In the genomic region with DNA sequence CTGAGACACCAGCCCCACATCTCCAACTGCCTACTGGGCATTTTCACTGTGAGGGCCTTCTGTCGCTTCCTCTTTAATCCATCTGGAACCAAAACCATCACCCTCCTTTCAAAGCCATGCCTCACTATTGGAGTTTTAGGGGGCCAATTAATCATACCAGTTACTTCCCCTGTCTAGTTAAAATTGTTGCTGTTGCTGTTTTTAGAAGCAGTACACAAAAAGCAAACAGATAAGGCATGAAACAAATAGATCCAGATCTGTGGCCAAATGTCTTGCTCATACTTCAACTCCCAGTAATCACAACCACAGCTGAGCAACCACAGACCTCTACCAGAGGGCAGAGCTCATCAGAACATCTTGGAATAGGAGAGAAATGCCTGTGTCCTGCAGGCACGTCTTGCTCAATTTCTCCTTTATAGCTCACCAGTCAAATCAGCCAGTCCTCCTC, we compare ENCODE assay signal across 11 cellular contexts.
DNase-seq lines count a peak whose midpoint lies in the region; ATAC-seq, FAIRE-seq and TF ChIP-seq lines count a peak whose summit lies in the region.
"Had no signal": no experiment of that assay in that cellular context is flagged by ENCODE, and none has a peak within 500 bp of the region (broad histone marks: within the 10 kb centered on the region; RNA-seq: fewer than 3 reads in every experiment).

No MANE protein-coding gene starts in this region.

- H3K4me1 Mint-ChIP-seq in glutamatergic neuron (ENCODE audit: low read depth, unreplicated experiment) = peaks cover 4% of the 10 kb centered on the region
- H3K4me1 Mint-ChIP-seq in immature natural killer cell = no peaks in the 10 kb centered on the region
- H3K4me1 Mint-ChIP-seq in T-helper 17 cell = no peaks in the 10 kb centered on the region

- no peaks in the 10 kb centered on the region for H3K9me3 Mint-ChIP-seq in glutamatergic neuron (ENCODE audit: unreplicated experiment)
- H3K9me3 Mint-ChIP-seq in immature natural killer cell = no peaks in the 10 kb centered on the region
- H3K9me3 Mint-ChIP-seq: IgD-negative memory B cell had no signal

- H3K9me3 ChIP-seq in T-helper 17 cell (ENCODE audit: control insufficient read depth, low read length, poor library complexity, severe bottlenecking) = no peaks in the 10 kb centered on the region

- intact Hi-C loops in posterior vena cava (cut with DNase I) = loop anchor here in 1 of 2 donors (10.0 kb wide), 1 partner anchor 108 kb away; no protein-coding TSS in a partner anchor

- H3K4me3 Mint-ChIP-seq in glutamatergic neuron (ENCODE audit: unreplicated experiment) (no peak overlapping the region), immature natural killer cell (no peak overlapping the region), T-helper 17 cell (no peak overlapping the region)
- H3K4me3 Mint-ChIP-seq: IgD-negative memory B cell; T-helper 1 cell treated with Interleukin-12 subunit alpha and Interleukin-12 subunit beta and Interleukin-4 antibody, amounts not matched to agents 30 μg/mL and 1 μg/mL, for 36 hours had no signal

- H3K36me3 Mint-ChIP-seq in glutamatergic neuron (ENCODE audit: unreplicated experiment) (no peaks in the 10 kb centered on the region), immature natural killer cell (no peaks in the 10 kb centered on the region), T-helper 17 cell (ENCODE audit: low read depth) (no peaks in the 10 kb centered on the region)
- H3K36me3 Mint-ChIP-seq: IgD-negative memory B cell had no signal

- DNase-seq in EL (peak; percentile 88), RCC 7860 (ENCODE audit: low spot score) (peak; percentile 56), fibroblast of peridontal ligament (ENCODE audit: extremely low read depth) (peak; percentile 97), posterior vena cava (ENCODE audit: low spot score) (peak; percentile 67), glutamatergic neuron (no peak), immature natural killer cell (no peak), T-helper 17 cell (no peak)
- DNase-seq: DND-41 had no signal

- H3K27me3 Mint-ChIP-seq in glutamatergic neuron (ENCODE audit: unreplicated experiment) (no peaks in the 10 kb centered on the region), immature natural killer cell (ENCODE audit: low read depth in 3 of 3) (peaks cover 0 to 3% (median 2%) of the 10 kb centered on the region in 3 donors), T-helper 17 cell (no peaks in the 10 kb centered on the region)
- H3K27me3 Mint-ChIP-seq: IgD-negative memory B cell had no signal

- H3K27ac Mint-ChIP-seq in glutamatergic neuron (ENCODE audit: unreplicated experiment) (no peak overlapping the region), immature natural killer cell (no peak overlapping the region), T-helper 17 cell (no peak overlapping the region)
- H3K27ac Mint-ChIP-seq: IgD-negative memory B cell; T-helper 1 cell treated with Interleukin-12 subunit alpha and Interleukin-12 subunit beta and Interleukin-4 antibody, amounts not matched to agents 30 μg/mL and 1 μg/mL, for 36 hours had no signal

- FAIRE-seq in RCC 7860 (lab: Jason Lieb, UNC) = peak; percentile 85

- ATAC-seq in GM21737 (IDR thresholded peaks at IDR 0.05; ENCODE audit: unreplicated experiment) (no peak), T-helper 17 cell (no peak)

- TF ChIP-seq CTCF in glutamatergic neuron (IDR thresholded peaks at IDR 0.05; ENCODE audit: partially characterized antibody, unreplicated experiment) = no peak

Comparison
In these comparisons a context has a peak if more than half of its experiments do, and no peak if none do; other contexts are left out.
1. DNase-seq: peak in EL (single experiment), RCC 7860 (single experiment), fibroblast of peridontal ligament (single experiment) and posterior vena cava (single experiment); none in glutamatergic neuron (single experiment), immature natural killer cell (0 of 3) and T-helper 17 cell (0 of 3).